29 cellular contexts compared by ENCODE assay signal in the genomic region with DNA sequence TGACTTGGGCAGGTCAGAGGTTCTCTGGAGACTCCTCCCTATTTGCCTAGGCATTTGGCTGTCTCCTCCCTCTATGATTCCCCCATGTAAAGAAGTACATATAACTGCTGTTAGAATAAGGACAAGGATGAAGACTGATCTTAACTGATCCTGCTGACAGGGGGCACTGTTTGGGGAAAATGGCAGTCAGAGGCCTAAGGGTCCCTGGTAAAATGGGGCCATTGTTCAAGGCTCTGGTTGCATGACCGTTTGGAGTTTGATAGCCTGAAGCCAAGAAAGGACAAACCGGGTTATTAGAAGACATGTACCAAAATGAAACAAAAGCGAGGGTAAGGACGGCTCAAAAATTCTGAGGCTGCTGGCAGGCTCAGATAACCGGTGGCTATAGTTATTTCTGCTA.
"Had no signal": no experiment of that assay in that cellular context is flagged by ENCODE, and none has a peak within 500 bp of the region (broad histone marks: within the 10 kb centered on the region; RNA-seq: fewer than 3 reads in every experiment).

No MANE protein-coding gene starts in this region.

- H3K36me3 ChIP-seq: neutrophil, pancreas, right lobe of liver, spleen, suprapubic skin, tibial artery, transverse colon, upper lobe of right lung, uterus had no signal

- H3K4me2 ChIP-seq: smooth muscle cell had no signal

- H3K4me3 ChIP-seq: pancreas, psoas muscle, right lobe of liver, skin epidermis, smooth muscle cell, spleen, suprapubic skin, testis, tibial artery, transverse colon, upper lobe of right lung, uterus had no signal

- FAIRE-seq: pancreas had no signal

- H3K9me3 ChIP-seq: neutrophil, pancreas, testis, upper lobe of right lung had no signal

- DNase-seq: naive thymus-derived CD8-positive, alpha-beta T cell; nephron progenitor cell; nucleus accumbens; pancreas; posterior cingulate gyrus; psoas muscle; right cardiac atrium; right lobe of liver; spleen; stimulated activated CD4-positive, alpha-beta T cell treated with anti-CD3 and anti-CD28 coated beads, Interleukin-12 subunit alpha, Interleukin-12 subunit beta, amount 100 ng/mL, for 4 hours; stimulated activated CD4-positive, alpha-beta T cell treated with anti-CD3 and anti-CD28 coated beads, Interleukin-1b, Interleukin-23, amount 100 ng/mL, for 48 hours; stimulated activated CD4-positive, alpha-beta T cell treated with anti-CD3 and anti-CD28 coated beads, Interleukin-4, amount 100 ng/mL, for 1 hour; stimulated activated CD4-positive, alpha-beta T cell treated with anti-CD3 and anti-CD28 coated beads, Interleukin-4, amount 100 ng/mL, for 4 hours; stimulated activated CD8-positive, alpha-beta memory T cell treated with anti-CD3 and anti-CD28 coated beads, Interleukin-4, amount 100 ng/mL, for 48 hours; stimulated activated naive CD4-positive, alpha-beta T cell; stimulated activated naive CD8-positive, alpha-beta T cell treated with anti-CD3 and anti-CD28 coated beads, Interleukin-15, amount 100 ng/mL, for 72 hours; stimulated activated naive CD8-positive, alpha-beta T cell treated with anti-CD3 and anti-CD28 coated beads, Interleukin-15, Interleukin-2, amounts not matched to agents 100 U/mL and 50 U/mL, for 24 hours; substantia nigra; testis; tibial artery; transverse colon; upper lobe of right lung; uterus had no signal

- ATAC-seq: naive thymus-derived CD8-positive, alpha-beta T cell; natural killer cell treated with Interleukin-12 subunit alpha and Interleukin-12 subunit beta and Interleukin-15 and Interleukin-18, amount 100 ng/mL, for 72 hours; pancreas; psoas muscle; right cardiac atrium; right lobe of liver; stimulated activated memory B cell treated with anti-CD40 and anti-IgM and Interleukin-4, amounts not matched to agents 10 μg/mL and 1 μg/mL and 100 μg/mL, for 72 hours; stimulated activated naive CD8-positive, alpha-beta T cell treated with anti-CD3 and anti-CD28 coated beads, Interleukin-15, amount 100 ng/mL, for 72 hours; stimulated activated naive CD8-positive, alpha-beta T cell treated with anti-CD3 and anti-CD28 coated beads, Interleukin-15, Interleukin-2, amounts not matched to agents 100 U/mL and 50 U/mL, for 24 hours; upper lobe of right lung had no signal

- H3K4me1 ChIP-seq: pancreas, psoas muscle, right lobe of liver, spleen, suprapubic skin, testis, tibial artery, transverse colon, upper lobe of right lung, uterus had no signal

- H3K27ac ChIP-seq: neutrophil, pancreas, psoas muscle, right lobe of liver, skin epidermis, spleen, suprapubic skin, testis, tibial artery, transverse colon, upper lobe of right lung, uterus had no signal

- H3K27me3 ChIP-seq: neutrophil, pancreas, right lobe of liver, spleen, suprapubic skin, testis, tibial artery, transverse colon, upper lobe of right lung, uterus had no signal
